ENCODE assay signal across 1 cellular context in genomic region chr9:113221003-113221799, GRCh38.
TF ChIP-seq lines count a peak whose summit lies in the region.

FKBP15 (minus strand) TSS chr9:113221277; CDS start chr9:113221243, 34 bp downstream.
SLC31A1 (plus strand) TSS chr9:113221544; CDS start chr9:113256149, 34,605 bp downstream.

TF ChIP-seq in HepG2, 621 proteins besides CTCF, POLR2A, EP300 and RAD21 (continued from another document and continues in another):
- TF ChIP-seq HNF4G (IDR thresholded peaks at IDR 0.05; ENCODE audit: borderline replicate concordance, low read depth, low read length) (peak; percentile 68; the same call in 1 of the 2 replicates), HNF4G (CRISPR knock-in tag; IDR thresholded peaks at IDR 0.05; ENCODE audit: borderline replicate concordance, low read depth) (no peak; the same call in 1 of the 2 replicates), HDAC1 (CRISPR knock-in tag; IDR thresholded peaks at IDR 0.05) (peak; percentile 83), ZNF569 (CRISPR knock-in tag; IDR thresholded peaks at IDR 0.05; ENCODE audit: borderline replicate concordance) (peak; percentile 65; the same call in 1 of the 2 replicates), GTF3A (CRISPR knock-in tag; conservative IDR thresholded peaks at IDR 0.05) (no peak), ZNF660 (CRISPR knock-in tag; IDR thresholded peaks at IDR 0.05; ENCODE audit: borderline replicate concordance, low read depth) (no peak), ZNF207 (IDR thresholded peaks at IDR 0.05; ENCODE audit: borderline replicate concordance) (no peak), ZNF567 (CRISPR knock-in tag; IDR thresholded peaks at IDR 0.05; ENCODE audit: borderline replicate concordance) (no peak), HOXA7 (CRISPR knock-in tag; IDR thresholded peaks at IDR 0.05) (no peak), ASH2L (IDR thresholded peaks at IDR 0.05; ENCODE audit: insufficient read length, low read depth, low read length) (peak; percentile 96), MEIS2 (CRISPR knock-in tag; IDR thresholded peaks at IDR 0.05) (no peak), TAF15 (IDR thresholded peaks at IDR 0.05; ENCODE audit: low read depth, low read length, poor library complexity, severe bottlenecking) (no peak), KLF9 (CRISPR knock-in tag; IDR thresholded peaks at IDR 0.05; ENCODE audit: low read depth) (0 out of 2 replicates have a peak, but pooled peaks have one; percentile 24), AHDC1 (CRISPR knock-in tag; IDR thresholded peaks at IDR 0.05; ENCODE audit: borderline replicate concordance) (no peak), XRCC5 (optimal IDR thresholded peaks at IDR 0.05; ENCODE audit: low read length) (peak; percentile 60), SRSF4 (IDR thresholded peaks at IDR 0.05; ENCODE audit: low read depth, low read length, poor library complexity, severe bottlenecking) (no peak), TEAD3 (CRISPR knock-in tag; optimal IDR thresholded peaks at IDR 0.05; ENCODE audit: borderline replicate concordance) (peak; percentile 57), HCFC1 (IDR thresholded peaks at IDR 0.05; ENCODE audit: low read depth, low read length) (peak; percentile 39; the same call in 1 of the 2 replicates), GFI1 (CRISPR knock-in tag; IDR thresholded peaks at IDR 0.05; ENCODE audit: borderline replicate concordance) (no peak), ZNF709 (CRISPR knock-in tag; IDR thresholded peaks at IDR 0.05) (peak; percentile 57; the same call in 1 of the 2 replicates), POLR2G (IDR thresholded peaks at IDR 0.05; ENCODE audit: low read depth, low read length) (peak; percentile 83), AGO2 (optimal IDR thresholded peaks at IDR 0.05; ENCODE audit: low read depth, low read length) (no peak), RCOR2 (CRISPR knock-in tag; IDR thresholded peaks at IDR 0.05) (no peak), ZNF788 (CRISPR knock-in tag; IDR thresholded peaks at IDR 0.05; ENCODE audit: borderline replicate concordance) (no peak), HNF4A (CRISPR knock-in tag; IDR thresholded peaks at IDR 0.05) (peak; percentile 86), ZNF878 (CRISPR knock-in tag; IDR thresholded peaks at IDR 0.05) (no peak), DBP (CRISPR knock-in tag; IDR thresholded peaks at IDR 0.05; ENCODE audit: not compliant biosample characterization) (no peak), IKZF4 (CRISPR knock-in tag; IDR thresholded peaks at IDR 0.05; ENCODE audit: borderline replicate concordance, low read depth, not compliant biosample characterization) (no peak), ZNF101 (CRISPR knock-in tag; IDR thresholded peaks at IDR 0.05; ENCODE audit: borderline replicate concordance, low read depth) (no peak), ZBTB2 (CRISPR knock-in tag; IDR thresholded peaks at IDR 0.05; ENCODE audit: low read depth) (peak; percentile 95), ZSCAN21 (CRISPR knock-in tag; IDR thresholded peaks at IDR 0.05; ENCODE audit: borderline replicate concordance) (peak; percentile 83; the same call in 1 of the 2 replicates), MTF1 (CRISPR knock-in tag; IDR thresholded peaks at IDR 0.05) (no peak), ZNF784 (CRISPR knock-in tag; IDR thresholded peaks at IDR 0.05; ENCODE audit: borderline replicate concordance) (no peak), ZBTB1 (CRISPR knock-in tag; IDR thresholded peaks at IDR 0.05; ENCODE audit: borderline replicate concordance) (peak; percentile 95; the same call in 1 of the 2 replicates), TEAD2 (CRISPR knock-in tag; IDR thresholded peaks at IDR 0.05) (0 out of 2 replicates have a peak, but pooled peaks have one; percentile 44), HDAC2 (CRISPR knock-in tag; IDR thresholded peaks at IDR 0.05) (no peak; the same call in none of the 2 replicates), ATAD3A (CRISPR knock-in tag; IDR thresholded peaks at IDR 0.05) (no peak), DMAP1 (CRISPR knock-in tag; IDR thresholded peaks at IDR 0.05) (peak; percentile 50; the same call in 1 of the 2 replicates), SKIL (CRISPR knock-in tag; IDR thresholded peaks at IDR 0.05; ENCODE audit: borderline replicate concordance) (0 out of 2 replicates have a peak, but pooled peaks have one; percentile 22), ZEB1 (IDR thresholded peaks at IDR 0.05; ENCODE audit: insufficient replicate concordance, low read depth) (no peak), FOXK2 (IDR thresholded peaks at IDR 0.05) (no peak)
- TF ChIP-seq, protein P1, sequence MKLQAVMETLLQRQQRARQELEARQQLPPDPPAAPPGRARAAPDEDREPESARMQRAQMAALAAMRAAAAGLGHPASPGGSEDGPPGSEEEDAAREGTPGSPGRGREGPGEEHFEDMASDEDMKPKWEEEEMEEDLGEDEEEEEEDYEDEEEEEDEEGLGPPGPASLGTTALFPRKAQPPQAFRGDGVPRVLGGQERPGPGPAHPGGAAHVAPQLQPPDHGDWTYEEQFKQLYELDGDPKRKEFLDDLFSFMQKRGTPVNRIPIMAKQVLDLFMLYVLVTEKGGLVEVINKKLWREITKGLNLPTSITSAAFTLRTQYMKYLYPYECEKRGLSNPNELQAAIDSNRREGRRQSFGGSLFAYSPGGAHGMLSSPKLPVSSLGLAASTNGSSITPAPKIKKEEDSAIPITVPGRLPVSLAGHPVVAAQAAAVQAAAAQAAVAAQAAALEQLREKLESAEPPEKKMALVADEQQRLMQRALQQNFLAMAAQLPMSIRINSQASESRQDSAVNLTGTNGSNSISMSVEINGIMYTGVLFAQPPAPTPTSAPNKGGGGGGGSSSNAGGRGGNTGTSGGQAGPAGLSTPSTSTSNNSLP (IDR thresholded peaks at IDR 0.05; ENCODE audit: low read depth, low read length) = no peak
- TF ChIP-seq, protein P2, sequence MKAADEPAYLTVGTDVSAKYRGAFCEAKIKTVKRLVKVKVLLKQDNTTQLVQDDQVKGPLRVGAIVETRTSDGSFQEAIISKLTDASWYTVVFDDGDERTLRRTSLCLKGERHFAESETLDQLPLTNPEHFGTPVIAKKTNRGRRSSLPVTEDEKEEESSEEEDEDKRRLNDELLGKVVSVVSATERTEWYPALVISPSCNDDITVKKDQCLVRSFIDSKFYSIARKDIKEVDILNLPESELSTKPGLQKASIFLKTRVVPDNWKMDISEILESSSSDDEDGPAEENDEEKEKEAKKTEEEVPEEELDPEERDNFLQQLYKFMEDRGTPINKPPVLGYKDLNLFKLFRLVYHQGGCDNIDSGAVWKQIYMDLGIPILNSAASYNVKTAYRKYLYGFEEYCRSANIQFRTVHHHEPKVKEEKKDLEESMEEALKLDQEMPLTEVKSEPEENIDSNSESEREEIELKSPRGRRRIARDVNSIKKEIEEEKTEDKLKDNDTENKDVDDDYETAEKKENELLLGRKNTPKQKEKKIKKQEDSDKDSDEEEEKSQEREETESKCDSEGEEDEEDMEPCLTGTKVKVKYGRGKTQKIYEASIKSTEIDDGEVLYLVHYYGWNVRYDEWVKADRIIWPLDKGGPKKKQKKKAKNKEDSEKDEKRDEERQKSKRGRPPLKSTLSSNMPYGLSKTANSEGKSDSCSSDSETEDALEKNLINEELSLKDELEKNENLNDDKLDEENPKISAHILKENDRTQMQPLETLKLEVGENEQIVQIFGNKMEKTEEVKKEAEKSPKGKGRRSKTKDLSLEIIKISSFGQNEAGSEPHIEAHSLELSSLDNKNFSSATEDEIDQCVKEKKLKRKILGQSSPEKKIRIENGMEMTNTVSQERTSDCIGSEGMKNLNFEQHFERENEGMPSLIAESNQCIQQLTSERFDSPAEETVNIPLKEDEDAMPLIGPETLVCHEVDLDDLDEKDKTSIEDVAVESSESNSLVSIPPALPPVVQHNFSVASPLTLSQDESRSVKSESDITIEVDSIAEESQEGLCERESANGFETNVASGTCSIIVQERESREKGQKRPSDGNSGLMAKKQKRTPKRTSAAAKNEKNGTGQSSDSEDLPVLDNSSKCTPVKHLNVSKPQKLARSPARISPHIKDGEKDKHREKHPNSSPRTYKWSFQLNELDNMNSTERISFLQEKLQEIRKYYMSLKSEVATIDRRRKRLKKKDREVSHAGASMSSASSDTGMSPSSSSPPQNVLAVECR (CRISPR knock-in tag; IDR thresholded peaks at IDR 0.05; ENCODE audit: borderline replicate concordance) = peak; percentile 97
- TF ChIP-seq, protein P3, sequence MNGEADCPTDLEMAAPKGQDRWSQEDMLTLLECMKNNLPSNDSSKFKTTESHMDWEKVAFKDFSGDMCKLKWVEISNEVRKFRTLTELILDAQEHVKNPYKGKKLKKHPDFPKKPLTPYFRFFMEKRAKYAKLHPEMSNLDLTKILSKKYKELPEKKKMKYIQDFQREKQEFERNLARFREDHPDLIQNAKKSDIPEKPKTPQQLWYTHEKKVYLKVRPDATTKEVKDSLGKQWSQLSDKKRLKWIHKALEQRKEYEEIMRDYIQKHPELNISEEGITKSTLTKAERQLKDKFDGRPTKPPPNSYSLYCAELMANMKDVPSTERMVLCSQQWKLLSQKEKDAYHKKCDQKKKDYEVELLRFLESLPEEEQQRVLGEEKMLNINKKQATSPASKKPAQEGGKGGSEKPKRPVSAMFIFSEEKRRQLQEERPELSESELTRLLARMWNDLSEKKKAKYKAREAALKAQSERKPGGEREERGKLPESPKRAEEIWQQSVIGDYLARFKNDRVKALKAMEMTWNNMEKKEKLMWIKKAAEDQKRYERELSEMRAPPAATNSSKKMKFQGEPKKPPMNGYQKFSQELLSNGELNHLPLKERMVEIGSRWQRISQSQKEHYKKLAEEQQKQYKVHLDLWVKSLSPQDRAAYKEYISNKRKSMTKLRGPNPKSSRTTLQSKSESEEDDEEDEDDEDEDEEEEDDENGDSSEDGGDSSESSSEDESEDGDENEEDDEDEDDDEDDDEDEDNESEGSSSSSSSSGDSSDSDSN (CRISPR knock-in tag; IDR thresholded peaks at IDR 0.05) = peak; percentile 70
